8 cellular contexts compared by ENCODE assay signal in genomic region chr10:69392481-69393000, GRCh38. TPM values are rescaled to one million over a fixed set of nuclear protein-coding genes. Genes with fewer than 3 reads are reported as not detected.
DNase-seq lines count a peak whose midpoint lies in the region; ATAC-seq and TF ChIP-seq lines count a peak whose summit lies in the region.

No MANE protein-coding gene starts in this region.

- ATAC-seq in GM21723 (IDR thresholded peaks at IDR 0.05; ENCODE audit: unreplicated experiment) (peak; percentile 82), SK-N-SH treated with all-trans-retinoic acid at 6 μM for 48 hours (peak; percentile 97)

- intact Hi-C loops in head of caudate nucleus (cut with DNase I) (loop anchor here (5.0 kb wide), 1 partner anchor 150 kb away; no protein-coding TSS in a partner anchor), posterior vena cava (cut with DNase I) (loop anchor here in 1 of 2 donors (2.0 kb wide), 1 partner anchor 156 kb away; no protein-coding TSS in a partner anchor)

- DNase-seq in DMS79 (lab: John Stamatoyannopoulos, UW), result peak; percentile 6
- peak; percentile 82 for DNase-seq in M059J (ENCODE audit: low read depth)
- peak; percentile 80 for DNase-seq in activated naive CD4-positive, alpha-beta T cell treated with anti-CD3 and anti-CD28 coated beads, Interleukin-2, amount 50 U/mL, for 16 hours
- DNase-seq in head of caudate nucleus, result peak; percentile 68 to 91 (median 83)
- DNase-seq in posterior vena cava (ENCODE audit: low spot score), result peak; percentile 95
- peak; percentile 91 for DNase-seq in ureter (ENCODE audit: low spot score)

TF ChIP-seq in SK-N-SH treated with all-trans-retinoic acid at 6 μM for 48 hours, 23 proteins besides CTCF, POLR2A, EP300 and RAD21:
- TF ChIP-seq ZNF8 (CRISPR knock-in tag; IDR thresholded peaks at IDR 0.05), result no peak
- TF ChIP-seq TOX (CRISPR knock-in tag; IDR thresholded peaks at IDR 0.05; ENCODE audit: borderline replicate concordance), result no peak
- no peak for TF ChIP-seq SNAI2 (CRISPR knock-in tag; IDR thresholded peaks at IDR 0.05)
- no peak for TF ChIP-seq PATZ1 (CRISPR knock-in tag; IDR thresholded peaks at IDR 0.05; ENCODE audit: borderline replicate concordance)
- TF ChIP-seq ZNF70 (CRISPR knock-in tag; IDR thresholded peaks at IDR 0.05), result no peak
- no peak for TF ChIP-seq ISL1 (CRISPR knock-in tag; IDR thresholded peaks at IDR 0.05)
- TF ChIP-seq OSR1 (CRISPR knock-in tag; IDR thresholded peaks at IDR 0.05), result no peak
- no peak for TF ChIP-seq CSDC2 (CRISPR knock-in tag; IDR thresholded peaks at IDR 0.05)
- TF ChIP-seq ESRRG (CRISPR knock-in tag; IDR thresholded peaks at IDR 0.05), result no peak
- TF ChIP-seq ZFP3 (CRISPR knock-in tag; IDR thresholded peaks at IDR 0.05), result no peak
- no peak for TF ChIP-seq GLIS3 (CRISPR knock-in tag; IDR thresholded peaks at IDR 0.05)
- TF ChIP-seq ARNTL (CRISPR knock-in tag; IDR thresholded peaks at IDR 0.05; ENCODE audit: borderline replicate concordance, low read depth), result no peak

RNA-seq across cellular contexts. Expression of gene TACR2, which starts 24.2 kb away (rescaled TPM):
- total RNA-seq in M059J (2014; rRNA removed; shearing (Covaris generic)), result 0.05 and 0.15 TPM in 2 replicates
- total RNA-seq in posterior vena cava (1 to 10 TPM in 1 of 2 donors, under 1 TPM in 1; 0.71 to 3.0 TPM), ureter (5.6 TPM)

RNA-seq across cellular contexts. Expression of gene TSPAN15, which starts 58.7 kb away (rescaled TPM):
- 109 and 179 TPM in 2 replicates for total RNA-seq in M059J (2014; rRNA removed; shearing (Covaris generic))
- 10 to 100 TPM; 44.6 to 45.6 TPM for total RNA-seq in posterior vena cava
- 156 TPM for total RNA-seq in ureter

Comparison
In these comparisons a context has a peak if more than half of its experiments do, and no peak if none do; other contexts are left out.
1. Peak in every context shown above with its lines: DNase-seq and ATAC-seq.
2. DNase-seq: peak in every context shown above with its lines; median percentile 95 in posterior vena cava; 91 in ureter; 83 in head of caudate nucleus; 82 in M059J; 80 in activated naive CD4-positive, alpha-beta T cell treated with anti-CD3 and anti-CD28 coated beads, Interleukin-2, amount 50 U/mL, for 16 hours; 6 in DMS79.